ENCODE assay signal across 8 cellular contexts in genomic region chr6:29016559-29017427, GRCh38. TPM values are rescaled to one million over a fixed set of nuclear protein-coding genes. Genes with fewer than 3 reads are reported as not detected.
A peak's percentile ranks its signal among the peaks of the same experiment; 100 is the strongest.
DNase-seq lines count a peak whose midpoint lies in the region; FAIRE-seq and TF ChIP-seq lines count a peak whose summit lies in the region.

No MANE protein-coding gene starts in this region.

- H3K27me3 ChIP-seq in Loucy (ENCODE audit: insufficient read depth, low read length, poor library complexity, severe bottlenecking) (no peaks in the 10 kb centered on the region), SJSA1 (replicated peaks) (peaks cover 10% of the 10 kb centered on the region), suprapubic skin (peaks cover 27% of the 10 kb centered on the region)

- no peaks in the 10 kb centered on the region for H3F3A ChIP-seq in Loucy (ENCODE audit: low read depth)

- peak; percentile 95 for FAIRE-seq in H54 (lab: Jason Lieb, UNC)

- no peaks in the 10 kb centered on the region for H4K20me1 ChIP-seq in Loucy (ENCODE audit: insufficient read depth, low read length, poor library complexity, severe bottlenecking)

- peak overlapping the region; percentile 90 for H3K4me3 Mint-ChIP-seq in activated naive CD4-positive, alpha-beta T cell treated with anti-CD3 and anti-CD28 coated beads for 36 hours

- WGBS in suprapubic skin: 3% methylated on average over 41 of the region's 41 CpGs

- H2AFZ ChIP-seq in Loucy (ENCODE audit: low read length): no peak overlapping the region

- peak overlapping the region; percentile 95 for H3K9ac ChIP-seq in ES-I3 (ENCODE audit: low read depth, low read length)
- no peak overlapping the region for H3K9ac ChIP-seq in Loucy (ENCODE audit: low read depth, low read length, poor library complexity, severe bottlenecking)

- no peaks in the 10 kb centered on the region for H3K36me3 Mint-ChIP-seq in activated naive CD4-positive, alpha-beta T cell treated with anti-CD3 and anti-CD28 coated beads for 36 hours (ENCODE audit: low read depth)

- TF ChIP-seq EP300 in suprapubic skin (IDR thresholded peaks at IDR 0.05): no peak

- peaks cover 9% of the 10 kb centered on the region for H3K27me3 Mint-ChIP-seq in activated naive CD4-positive, alpha-beta T cell treated with anti-CD3 and anti-CD28 coated beads for 36 hours (ENCODE audit: low read depth)

- no peaks in the 10 kb centered on the region for H3K4me1 ChIP-seq in ES-I3 (ENCODE audit: insufficient read depth, low read length)
- H3K4me1 ChIP-seq in Loucy (ENCODE audit: insufficient read depth, low read length, poor library complexity, severe bottlenecking): no peaks in the 10 kb centered on the region
- H3K4me1 ChIP-seq in SJSA1 (replicated peaks): 0 out of 2 replicates have a peak, but pooled peaks cover 9% of the 10 kb centered on the region
- H3K4me1 ChIP-seq in suprapubic skin: peaks cover 5% of the 10 kb centered on the region

- H3K9me3 ChIP-seq in ES-I3 (ENCODE audit: control insufficient read depth, insufficient read depth, low read length): peaks cover 5% of the 10 kb centered on the region; the same call in 1 of the 2 replicates
- H3K9me3 ChIP-seq in Loucy (ENCODE audit: insufficient read depth, low read depth, low read length): no peaks in the 10 kb centered on the region
- 0 out of 2 replicates have a peak, but pooled peaks cover 4% of the 10 kb centered on the region for H3K9me3 ChIP-seq in SJSA1 (replicated peaks)
- no peaks in the 10 kb centered on the region for H3K9me3 ChIP-seq in suprapubic skin

- H3K9me3 Mint-ChIP-seq in activated naive CD4-positive, alpha-beta T cell treated with anti-CD3 and anti-CD28 coated beads for 36 hours: no peaks in the 10 kb centered on the region

- TF ChIP-seq POLR2A in H54 (IDR thresholded peaks at IDR 0.05; ENCODE audit: low read depth, low read length): no peak
- no peak for TF ChIP-seq POLR2A in suprapubic skin (IDR thresholded peaks at IDR 0.05)

- H3K4me3 ChIP-seq in Loucy (ENCODE audit: low read length, poor library complexity, severe bottlenecking) (no peak overlapping the region), SJSA1 (peak overlapping the region; percentile 38), suprapubic skin (peak overlapping the region; percentile 45)

- no peaks in the 10 kb centered on the region for H3K9me2 ChIP-seq in Loucy (replicated peaks; ENCODE audit: low read depth, low read length)

- H3K36me3 ChIP-seq in ES-I3 (ENCODE audit: insufficient read depth, low read length): no peaks in the 10 kb centered on the region
- no peaks in the 10 kb centered on the region for H3K36me3 ChIP-seq in Loucy (ENCODE audit: insufficient read depth, low read length)
- no peaks in the 10 kb centered on the region for H3K36me3 ChIP-seq in SJSA1
- H3K36me3 ChIP-seq in suprapubic skin: no peaks in the 10 kb centered on the region

- peak overlapping the region; percentile 84 for H3K27ac Mint-ChIP-seq in activated naive CD4-positive, alpha-beta T cell treated with anti-CD3 and anti-CD28 coated beads for 36 hours

- H3K79me2 ChIP-seq in Loucy (ENCODE audit: insufficient read depth, low read length): no peaks in the 10 kb centered on the region

- H3K4me2 ChIP-seq in Loucy (ENCODE audit: low read depth, low read length, poor library complexity, severe bottlenecking): no peak overlapping the region

- intact Hi-C loops in activated naive CD4-positive, alpha-beta T cell treated with anti-CD3 and anti-CD28 coated beads for 36 hours (cut with micrococcal nuclease): loop anchor here (1.0 to 2.0 kb wide), 9 partner anchors 28 to 573 kb away; no protein-coding TSS in a partner anchor

- H3K27ac ChIP-seq in SJSA1 (no peak overlapping the region), suprapubic skin (no peak overlapping the region)

- CTCF ChIA-PET in activated naive CD4-positive, alpha-beta T cell treated with anti-CD3 and anti-CD28 coated beads for 36 hours (lab: Charles Lee): interaction anchor here (0.6 to 5.0 kb wide), 28 partner anchors 11 to 862 kb away, joined by 3 to 72 read pairs (median 4); partner anchors contain the start of genes TRIM27 and ZNF311

- DNase-seq in H54 (ENCODE audit: insufficient read length, low spot score) (peak; percentile 60), SJSA1 (ENCODE audit: low read depth in 1 of 2, low spot score in 2 of 2) (peak; percentile 67 to 69), glomerular endothelial cell (ENCODE audit: extremely low read depth, low read depth, low spot score) (peak; percentile 68), occipital lobe (lab: John Stamatoyannopoulos, UW) (peak; percentile 23), suprapubic skin (ENCODE audit: low spot score in 2 of 2) (peak; percentile 83 to 84)
- DNase-seq in activated naive CD4-positive, alpha-beta T cell treated with anti-CD3 and anti-CD28 coated beads for 36 hours: peak; percentile 92

- TF ChIP-seq CTCF in Loucy (conservative IDR thresholded peaks at IDR 0.05; ENCODE audit: low read length) (peak; percentile 95), suprapubic skin (IDR thresholded peaks at IDR 0.05) (peak; percentile 61 to 67)

- peaks cover 12% of the 10 kb centered on the region for H3K4me1 Mint-ChIP-seq in activated naive CD4-positive, alpha-beta T cell treated with anti-CD3 and anti-CD28 coated beads for 36 hours (ENCODE audit: low read depth)

RNA-seq across cellular contexts. Expression of gene ZNF311, which starts 11.7 kb away (rescaled TPM):
- not detected in 2 replicates for total RNA-seq in SJSA1 (2014; rRNA removed; shearing (Covaris generic))
- under 1 TPM; 0.57 to 0.69 TPM for total RNA-seq in activated naive CD4-positive, alpha-beta T cell treated with anti-CD3 and anti-CD28 coated beads for 36 hours
- total RNA-seq in glomerular endothelial cell (0.05 and 0.70 TPM in 2 replicates), occipital lobe (8.9 TPM), suprapubic skin (1 to 10 TPM in 1 of 4 donors, under 1 TPM in 3; 0.15 to 1.9 (median 0.57) TPM)

RNA-seq across cellular contexts. Expression of gene OR2W1, which starts 28.2 kb away (rescaled TPM):
- not detected in 2 replicates for total RNA-seq in SJSA1 (2014; rRNA removed; shearing (Covaris generic))
- not detected for total RNA-seq in activated naive CD4-positive, alpha-beta T cell treated with anti-CD3 and anti-CD28 coated beads for 36 hours
- not detected in 2 replicates for total RNA-seq in glomerular endothelial cell
- not detected for total RNA-seq in occipital lobe
- total RNA-seq in suprapubic skin: not detected

Comparison
In these comparisons a context has a peak if more than half of its experiments do, and no peak if none do; other contexts are left out.
1. DNase-seq: peak in every context shown above with its lines; median percentile 92 in activated naive CD4-positive, alpha-beta T cell treated with anti-CD3 and anti-CD28 coated beads for 36 hours; 84 in suprapubic skin; 68 in SJSA1; 68 in glomerular endothelial cell; 60 in H54; 23 in occipital lobe.